Comparison of ENCODE assay signal across 10 cellular contexts in the genomic region with DNA sequence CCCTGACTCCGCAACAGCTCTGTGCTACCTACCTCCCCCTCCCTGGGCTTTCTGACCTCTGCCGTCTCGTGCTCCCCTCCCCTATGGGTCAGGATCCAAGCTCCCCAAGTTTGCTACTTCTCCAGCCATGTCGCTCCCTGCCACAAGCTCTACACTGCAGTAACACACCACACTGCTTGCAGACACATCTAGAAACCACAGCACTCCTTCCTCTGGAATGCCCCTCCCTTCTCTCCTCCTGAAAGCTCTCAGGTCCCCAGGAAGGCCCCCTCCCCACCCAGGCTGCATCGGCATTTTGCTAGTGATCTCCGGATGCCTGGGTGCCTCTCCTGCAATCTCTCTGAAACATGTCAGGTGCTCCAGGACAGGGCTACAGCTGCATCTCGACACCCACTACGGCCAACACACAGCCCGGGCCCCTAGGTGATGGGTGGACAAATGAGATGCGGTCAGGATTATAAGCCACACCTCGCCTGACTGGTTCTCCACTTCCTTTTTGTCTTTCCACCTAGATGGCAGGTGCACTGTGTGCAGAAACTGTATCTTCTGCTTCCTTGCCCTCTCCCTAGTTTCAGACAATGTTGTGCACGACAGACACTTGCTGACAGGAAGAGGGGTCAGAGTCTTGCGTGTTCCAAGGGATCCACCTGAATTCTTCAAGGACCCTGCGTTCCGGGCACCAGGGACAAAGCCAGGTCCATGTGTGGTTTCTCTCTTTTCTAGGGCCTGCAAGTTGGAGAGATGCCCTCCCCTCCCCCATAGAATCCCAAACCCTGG.
A peak's percentile ranks its signal among the peaks of the same experiment; 100 is the strongest.
DNase-seq lines count a peak whose midpoint lies in the region; ATAC-seq and TF ChIP-seq lines count a peak whose summit lies in the region.
"Had no signal": no experiment of that assay in that cellular context is flagged by ENCODE, and none has a peak within 500 bp of the region (broad histone marks: within the 10 kb centered on the region; RNA-seq: fewer than 3 reads in every experiment).

No MANE protein-coding gene starts in this region.

- in situ Hi-C loops in GM13976 (cut with MboI; ENCODE audit: low sequenced_read_pairs, unreplicated experiment): no loop called here

- TF ChIP-seq CTCF in GM13976 (IDR thresholded peaks at IDR 0.05; ENCODE audit: borderline replicate concordance, control extremely low read depth, extremely low read depth, insufficient read depth, missing control alignments): no peak

- peak; percentile 76 for DNase-seq in GM13976 (ENCODE audit: low spot score)
- DNase-seq in RPMI8226: peak; percentile 88
- no peak for DNase-seq in activated CD4-positive, alpha-beta T cell treated with anti-CD3 and anti-CD28 coated beads, Interleukin-2, amount 50 U/mL, for 4 hours
- DNase-seq in activated CD8-positive, alpha-beta memory T cell treated with anti-CD3 and anti-CD28 coated beads, Interleukin-2, amount 50 U/mL, for 48 hours: no peak
- DNase-seq in COR-L47 (lab: John Stamatoyannopoulos, UW): no peak
- DNase-seq in NCI-H2107 treated with DMSO at 0.1 percent for 48 hours (lab: John Stamatoyannopoulos, UW; ENCODE audit: unreplicated experiment): no peak
- DNase-seq: midbrain, NCI-H69 had no signal

- ATAC-seq in GM19452 (IDR thresholded peaks at IDR 0.05; ENCODE audit: unreplicated experiment) (peak; percentile 89), HG02973 (IDR thresholded peaks at IDR 0.05; ENCODE audit: unreplicated experiment) (peak; percentile 76)

Comparison
In these comparisons a context has a peak if more than half of its experiments do, and no peak if none do; other contexts are left out.
1. DNase-seq: peak in GM13976 (single experiment) and RPMI8226 (single experiment); none in activated CD4-positive, alpha-beta T cell treated with anti-CD3 and anti-CD28 coated beads, Interleukin-2, amount 50 U/mL, for 4 hours (0 of 2), activated CD8-positive, alpha-beta memory T cell treated with anti-CD3 and anti-CD28 coated beads, Interleukin-2, amount 50 U/mL, for 48 hours (single experiment), COR-L47 (single experiment) and NCI-H2107 treated with DMSO at 0.1 percent for 48 hours (single experiment).